Comparison of ENCODE assay signal across 9 cellular contexts in the genomic region with DNA sequence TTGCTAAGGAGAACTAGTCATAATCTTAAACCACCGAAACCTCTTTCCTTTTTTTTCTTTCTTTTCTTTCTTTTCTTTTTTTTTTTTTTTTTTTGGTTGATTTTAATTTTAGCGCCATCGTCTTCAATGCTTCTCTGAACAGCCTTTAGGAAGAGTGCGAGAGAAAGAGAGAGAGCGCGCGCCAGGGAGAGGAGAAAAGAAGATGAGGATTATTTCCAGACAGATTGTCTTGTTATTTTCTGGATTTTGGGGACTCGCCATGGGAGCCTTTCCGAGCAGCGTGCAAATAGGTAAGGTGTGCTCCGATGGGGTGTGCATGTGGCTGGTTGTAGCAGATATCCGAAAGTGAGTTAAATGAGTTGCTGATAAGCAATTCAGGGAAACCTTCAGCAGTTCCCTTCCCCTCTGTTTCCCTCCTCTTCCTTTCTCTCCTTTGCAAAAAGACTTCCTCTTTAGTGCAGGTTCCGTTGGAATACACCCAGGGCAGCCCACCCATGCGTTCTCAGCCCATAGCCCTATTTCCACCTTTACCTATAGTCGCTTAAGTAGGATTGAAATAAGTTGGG. TPM values are rescaled to one million over a fixed set of nuclear protein-coding genes. Genes with fewer than 3 reads are reported as not detected.
DNase-seq lines count a peak whose midpoint lies in the region; ATAC-seq and TF ChIP-seq lines count a peak whose summit lies in the region.
"Had no signal": no experiment of that assay in that cellular context is flagged by ENCODE, and none has a peak within 500 bp of the region (broad histone marks: within the 10 kb centered on the region; RNA-seq: fewer than 3 reads in every experiment).

No MANE protein-coding gene starts in this region.

- no peaks in the 10 kb centered on the region for H3K9me3 Mint-ChIP-seq in type B pancreatic cell

- H3K36me3 Mint-ChIP-seq in type B pancreatic cell = peaks cover 6% of the 10 kb centered on the region

- H3K36me3 ChIP-seq in heart right ventricle (no peaks in the 10 kb centered on the region), mucosa of rectum (ENCODE audit: control insufficient read depth in 2 of 2, insufficient read depth in 2 of 2, low read length in 2 of 2) (no peaks in the 10 kb centered on the region)

- H3K4me3 ChIP-seq in heart right ventricle (peak overlapping the region in 9 of 10 donors; percentile 13 to 53 (median 40)), choroid plexus epithelial cell (ENCODE audit: low read depth, low read length) (peak overlapping the region; percentile 56), mucosa of rectum (ENCODE audit: low read length in 2 of 2) (peak overlapping the region; percentile 35 to 43)

- H3K4me1 Mint-ChIP-seq in type B pancreatic cell (ENCODE audit: unreplicated experiment) = peaks cover 14% of the 10 kb centered on the region

- intact Hi-C loops in heart right ventricle (cut with DNase I) = no loop called here
- intact Hi-C loops in left cardiac atrium (cut with DNase I) = no loop called here

- no peak overlapping the region for H3K9ac ChIP-seq in mucosa of rectum (ENCODE audit: low read depth in 1 of 2, low read length in 2 of 2)

- peaks cover 56% of the 10 kb centered on the region for H3K27me3 Mint-ChIP-seq in type B pancreatic cell

- WGBS in heart right ventricle, 2 donors = 2% methylated on average over 15 of the region's 15 CpGs

- TF ChIP-seq CTCF in heart right ventricle (IDR thresholded peaks at IDR 0.05) (no peak), choroid plexus epithelial cell (conservative IDR thresholded peaks at IDR 0.05; ENCODE audit: low read depth, low read length) (no peak), type B pancreatic cell (conservative IDR thresholded peaks at IDR 0.05) (no peak)

- no peak for ATAC-seq in heart right ventricle
- ATAC-seq in left cardiac atrium = no peak
- no peak for ATAC-seq in GM19455 (IDR thresholded peaks at IDR 0.05; ENCODE audit: unreplicated experiment)
- no peak for ATAC-seq in HG02588 (IDR thresholded peaks at IDR 0.05; ENCODE audit: unreplicated experiment)

- DNase-seq in heart right ventricle = no peak
- DNase-seq in left cardiac atrium = no peak
- DNase-seq in choroid plexus epithelial cell (ENCODE audit: low read depth) = no peak
- no peak for DNase-seq in type B pancreatic cell (ENCODE audit: extremely low spot score, unreplicated experiment)
- no peak for DNase-seq in dedifferentiated amniotic fluid mesenchymal stem cell (ENCODE audit: extremely low spot score)

- H3K4me1 ChIP-seq in heart right ventricle (peaks cover 0 to 24% (median 13%) of the 10 kb centered on the region in 9 donors), mucosa of rectum (ENCODE audit: control insufficient read depth in 2 of 2, insufficient read depth in 2 of 2, low read length in 2 of 2) (no peaks in the 10 kb centered on the region)

- H3K27ac ChIP-seq in heart right ventricle = no peak overlapping the region
- H3K27ac ChIP-seq in mucosa of rectum (ENCODE audit: low read depth in 2 of 2, low read length in 2 of 2) = no peak overlapping the region

- H3K4me3 Mint-ChIP-seq in type B pancreatic cell = peak overlapping the region; percentile 89

- H3K9me3 ChIP-seq in heart right ventricle = peaks cover 0 to 2% (median 0%) of the 10 kb centered on the region in 11 donors
- H3K9me3 ChIP-seq in mucosa of rectum (ENCODE audit: control insufficient read depth in 2 of 2, low read length in 2 of 2) = no peaks in the 10 kb centered on the region

- H3K27me3 ChIP-seq in heart right ventricle = peaks cover 0 to 67% (median 50%) of the 10 kb centered on the region in 7 donors
- H3K27me3 ChIP-seq in mucosa of rectum (ENCODE audit: control insufficient read depth in 2 of 2, insufficient read depth in 2 of 2, low read length in 2 of 2) = peaks cover 13 to 15% of the 10 kb centered on the region in 2 donors

- peak overlapping the region; percentile 65 for H3K27ac Mint-ChIP-seq in type B pancreatic cell

RNA-seq across cellular contexts. Expression of gene GRIA4, which starts 1.0 kb away (rescaled TPM):
- total RNA-seq in heart right ventricle (not detected), left cardiac atrium (not detected), type B pancreatic cell (ENCODE audit: low replicate concordance) (26.7 and 58.5 TPM in 2 replicates)
- polyA plus RNA-seq in heart right ventricle = not detected
- total RNA-seq: activated CD8-positive, alpha-beta memory T cell treated with anti-CD3 and anti-CD28 coated beads for 36 hours had no signal

Comparison
In these comparisons a context has a peak if more than half of its experiments do, and no peak if none do; other contexts are left out.
1. RNA of gene GRIA4, which starts 1.0 kb away (total RNA-seq): 26.7 to 58.5 TPM in type B pancreatic cell; not detected in left cardiac atrium and not detected in heart right ventricle; every median in the first group is over 10 times any median in the second.
2. Peak in every context shown above with its lines, with median percentiles within 50 percentile points of each other: H3K4me3 ChIP-seq.